Comparison of ENCODE assay signal across 7 cellular contexts in the genomic region with DNA sequence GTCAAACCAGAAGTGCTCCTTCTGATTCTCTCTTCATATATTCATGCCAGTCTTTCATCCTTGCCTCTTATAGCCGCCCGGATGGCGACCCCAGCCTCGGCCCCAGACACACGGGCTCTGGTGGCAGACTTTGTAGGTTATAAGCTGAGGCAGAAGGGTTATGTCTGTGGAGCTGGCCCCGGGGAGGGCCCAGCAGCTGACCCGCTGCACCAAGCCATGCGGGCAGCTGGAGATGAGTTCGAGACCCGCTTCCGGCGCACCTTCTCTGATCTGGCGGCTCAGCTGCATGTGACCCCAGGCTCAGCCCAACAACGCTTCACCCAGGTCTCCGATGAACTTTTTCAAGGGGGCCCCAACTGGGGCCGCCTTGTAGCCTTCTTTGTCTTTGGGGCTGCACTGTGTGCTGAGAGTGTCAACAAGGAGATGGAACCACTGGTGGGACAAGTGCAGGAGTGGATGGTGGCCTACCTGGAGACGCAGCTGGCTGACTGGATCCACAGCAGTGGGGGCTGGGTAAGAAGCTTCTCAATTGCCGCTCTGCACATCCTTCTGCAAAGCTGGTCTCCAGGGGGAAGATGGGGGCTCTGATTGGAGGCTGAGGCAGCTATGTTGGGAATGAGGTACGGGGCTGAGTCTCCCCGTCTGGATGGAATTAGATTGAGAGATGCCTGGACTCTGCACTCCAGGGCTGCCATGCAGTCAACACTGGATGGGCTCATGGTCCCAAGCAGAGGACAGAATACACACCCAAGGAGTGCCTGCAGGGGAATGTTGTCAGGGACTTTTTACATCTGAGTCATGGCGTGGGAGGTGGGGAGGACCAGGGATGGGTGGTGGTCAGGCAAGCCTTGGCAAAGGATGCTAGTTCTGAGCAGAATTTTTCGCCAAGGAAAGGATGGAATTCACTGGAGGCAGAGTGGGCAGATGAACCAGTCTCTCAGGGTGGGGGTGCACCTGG. TPM values are rescaled to one million over a fixed set of nuclear protein-coding genes. Genes with fewer than 3 reads are reported as not detected.
DNase-seq lines count a peak whose midpoint lies in the region; ATAC-seq lines count a peak whose summit lies in the region.
"Had no signal": no experiment of that assay in that cellular context is flagged by ENCODE, and none has a peak within 500 bp of the region (broad histone marks: within the 10 kb centered on the region; RNA-seq: fewer than 3 reads in every experiment).

No MANE protein-coding gene starts in this region.

- peak; percentile 31 for DNase-seq in M059J (ENCODE audit: low read depth)
- DNase-seq in epithelial cell of prostate (ENCODE audit: low read depth, low spot score) = peak; percentile 27
- no peak for DNase-seq in NCI-H1105 treated with DMSO at 0.1 percent for 48 hours (lab: John Stamatoyannopoulos, UW)
- DNase-seq in cerebellum (ENCODE audit: low spot score) = no peak
- DNase-seq: SHP77 had no signal

- no peak for ATAC-seq in HG03175 (IDR thresholded peaks at IDR 0.05; ENCODE audit: unreplicated experiment)

- peak overlapping the region; percentile 90 to 98 (median 97) for H3K9ac ChIP-seq in skeletal muscle tissue (ENCODE audit: low read depth in 1 of 3, low read length in 3 of 3)

- no peaks in the 10 kb centered on the region for H3K27me3 ChIP-seq in skeletal muscle tissue (ENCODE audit: control insufficient read depth in 3 of 3, insufficient read depth in 3 of 3, low read length in 3 of 3)

- H3K27ac ChIP-seq in epithelial cell of prostate (peak overlapping the region; percentile 87), skeletal muscle tissue (ENCODE audit: low read depth, low read length) (peak overlapping the region; percentile 88)

- H3K4me1 ChIP-seq in skeletal muscle tissue (ENCODE audit: control insufficient read depth in 3 of 3, insufficient read depth in 3 of 3, low read length in 3 of 3) = peaks cover 30 to 41% (median 31%) of the 10 kb centered on the region in 3 donors

- peaks cover 21 to 34% (median 22%) of the 10 kb centered on the region in 3 donors for H3K36me3 ChIP-seq in skeletal muscle tissue (ENCODE audit: control insufficient read depth in 3 of 3, insufficient read depth in 3 of 3, low read length in 3 of 3)

- H3K9me3 ChIP-seq in skeletal muscle tissue (ENCODE audit: control insufficient read depth in 3 of 3, low read length in 3 of 3) = no peaks in the 10 kb centered on the region

- peak overlapping the region; percentile 83 to 96 (median 94) for H3K4me3 ChIP-seq in skeletal muscle tissue (ENCODE audit: low read length in 3 of 3)

RNA-seq across cellular contexts. Expression of a gene that starts 1.3 kb away (rescaled TPM):
- 9.5 and 17.1 TPM in 2 replicates for total RNA-seq in M059J (2014; rRNA removed; shearing (Covaris generic))
- total RNA-seq in skeletal muscle tissue (11.0 TPM), cerebellum (17.2 TPM)

RNA-seq across cellular contexts. Expression of a gene that starts 5.3 kb away (rescaled TPM):
- total RNA-seq in M059J (2014; rRNA removed; shearing (Covaris generic)) = 3.0 and 5.0 TPM in 2 replicates
- total RNA-seq in skeletal muscle tissue (2.6 TPM), cerebellum (11.3 TPM)

RNA-seq across cellular contexts. Expression of a gene that starts 13.3 kb away (rescaled TPM):
- total RNA-seq in M059J (2014; rRNA removed; shearing (Covaris generic)) = 80.8 and 89.2 TPM in 2 replicates
- 40.7 TPM for total RNA-seq in skeletal muscle tissue
- 54.4 TPM for total RNA-seq in cerebellum

RNA-seq across cellular contexts. Expression of a gene that starts 22.0 kb away (rescaled TPM):
- total RNA-seq in M059J (2014; rRNA removed; shearing (Covaris generic)) = 9.1 and 11.9 TPM in 2 replicates
- total RNA-seq in skeletal muscle tissue = 5.7 TPM
- total RNA-seq in cerebellum = 4.4 TPM

RNA-seq across cellular contexts. Expression of a gene that starts 44.7 kb away (rescaled TPM):
- total RNA-seq in M059J (2014; rRNA removed; shearing (Covaris generic)) = 4.6 and 8.6 TPM in 2 replicates
- 12.5 TPM for total RNA-seq in skeletal muscle tissue
- total RNA-seq in cerebellum = 115 TPM

Comparison
In these comparisons a context has a peak if more than half of its experiments do, and no peak if none do; other contexts are left out.
1. DNase-seq: peak in M059J (single experiment) and epithelial cell of prostate (single experiment); none in NCI-H1105 treated with DMSO at 0.1 percent for 48 hours (single experiment) and cerebellum (single experiment).